8 cellular contexts compared by ENCODE assay signal in genomic region chr1:8169364-8170058, GRCh38.
DNase-seq lines count a peak whose midpoint lies in the region; ATAC-seq and TF ChIP-seq lines count a peak whose summit lies in the region.

No MANE protein-coding gene starts in this region.

- ATAC-seq in HG02938 (IDR thresholded peaks at IDR 0.05; ENCODE audit: unreplicated experiment) (peak; percentile 53), gastroesophageal sphincter (peak; percentile 90)

- H3K27ac ChIP-seq in gastroesophageal sphincter (peak overlapping the region; percentile 56 to 85 (median 80)), Karpas-422 (ENCODE audit: low read length) (no peak overlapping the region)

- H3K9me3 ChIP-seq in gastroesophageal sphincter (no peaks in the 10 kb centered on the region), Karpas-422 (ENCODE audit: low read length) (no peaks in the 10 kb centered on the region)

- TF ChIP-seq POLR2A in gastroesophageal sphincter (IDR thresholded peaks at IDR 0.05) = no peak

- DNase-seq in GM04504 (ENCODE audit: low read depth) = peak; percentile 63
- DNase-seq in NCI-H510A (lab: John Stamatoyannopoulos, UW) = peak; percentile 99
- DNase-seq in activated effector memory CD4-positive, alpha-beta T cell treated with Interleukin-2 at 50 U/mL for 16 hours = peak; percentile 24
- DNase-seq in pons (ENCODE audit: low spot score) = peak; percentile 70
- no peak for DNase-seq in GF-D8 (lab: John Stamatoyannopoulos, UW)
- no peak for DNase-seq in Karpas-422

- H3K4me1 ChIP-seq in gastroesophageal sphincter = peaks cover 3 to 60% (median 15%) of the 10 kb centered on the region in 3 donors
- no peaks in the 10 kb centered on the region for H3K4me1 ChIP-seq in Karpas-422 (ENCODE audit: low read length)

- H3K79me2 ChIP-seq in Karpas-422 (ENCODE audit: low read length) = no peaks in the 10 kb centered on the region

- no peak overlapping the region for H3K9ac ChIP-seq in Karpas-422 (ENCODE audit: low read length)

- H2AFZ ChIP-seq in Karpas-422 (ENCODE audit: low read length) = no peak overlapping the region

- no peaks in the 10 kb centered on the region for H4K20me1 ChIP-seq in Karpas-422 (ENCODE audit: insufficient read depth, low read depth, low read length)

- no peak overlapping the region for H3K4me2 ChIP-seq in Karpas-422 (ENCODE audit: low read depth, low read length, poor library complexity, severe bottlenecking)

- H3K9me2 ChIP-seq in Karpas-422 (replicated peaks; ENCODE audit: insufficient read depth, low read length) = no peaks in the 10 kb centered on the region

- H3K36me3 ChIP-seq in gastroesophageal sphincter = no peaks in the 10 kb centered on the region
- no peaks in the 10 kb centered on the region for H3K36me3 ChIP-seq in Karpas-422 (ENCODE audit: insufficient read depth, low read length)

- H3K4me3 ChIP-seq in gastroesophageal sphincter = no peak overlapping the region
- no peak overlapping the region for H3K4me3 ChIP-seq in Karpas-422 (ENCODE audit: low read length)

- TF ChIP-seq CTCF in gastroesophageal sphincter (IDR thresholded peaks at IDR 0.05) = no peak

- no peak for TF ChIP-seq EP300 in gastroesophageal sphincter (IDR thresholded peaks at IDR 0.05)

- WGBS in gastroesophageal sphincter (ENCODE audit: low coverage in 1 of 2), 2 donors = 3 to 29% methylated on average over 6 to 8 of the region's 9 CpGs

- H3K27me3 ChIP-seq in gastroesophageal sphincter = no peaks in the 10 kb centered on the region
- H3K27me3 ChIP-seq in Karpas-422 (ENCODE audit: low read length) = no peaks in the 10 kb centered on the region

Comparison
In these comparisons a context has a peak if more than half of its experiments do, and no peak if none do; other contexts are left out.
1. DNase-seq: peak in GM04504 (single experiment), NCI-H510A (single experiment), activated effector memory CD4-positive, alpha-beta T cell treated with Interleukin-2 at 50 U/mL for 16 hours (single experiment) and pons (single experiment); none in GF-D8 (single experiment) and Karpas-422 (single experiment).